In genomic region chr11:57487021-57487778, GRCh38 we compare ENCODE assay signal across 30 cellular contexts. TPM values are rescaled to one million over a fixed set of nuclear protein-coding genes. Genes with fewer than 3 reads are reported as not detected.
"Had no signal": no experiment of that assay in that cellular context is flagged by ENCODE, and none has a peak within 500 bp of the region (broad histone marks: within the 10 kb centered on the region; RNA-seq: fewer than 3 reads in every experiment).

No MANE protein-coding gene starts in this region.

- H3K36me3 Mint-ChIP-seq: natural killer cell had no signal

- H3K4me1 Mint-ChIP-seq: natural killer cell had no signal

- H3K4me3 Mint-ChIP-seq: memory B cell; natural killer cell; stimulated activated naive B cell treated with anti-CD40 and anti-IgM and Interleukin-4, amounts not matched to agents 10 μg/mL and 1 μg/mL and 100 μg/mL, for 72 hours; stimulated activated naive CD8-positive, alpha-beta T cell treated with anti-CD3 and anti-CD28 coated beads, Interleukin-15, Interleukin-2, amounts not matched to agents 100 ng/mL and 50 ng/mL, for 24 hours had no signal

- H3K4me3 ChIP-seq: colonic mucosa, esophagus squamous epithelium, heart left ventricle, hepatocyte, lung, prostate gland, thoracic aorta, tibial nerve, upper lobe of right lung, uterus had no signal

- H3K9me3 Mint-ChIP-seq: memory B cell; natural killer cell; stimulated activated naive B cell treated with anti-CD40 and anti-IgM and Interleukin-4, amounts not matched to agents 10 μg/mL and 1 μg/mL and 100 μg/mL, for 72 hours; stimulated activated naive CD8-positive, alpha-beta T cell treated with anti-CD3 and anti-CD28 coated beads, Interleukin-15, Interleukin-2, amounts not matched to agents 100 ng/mL and 50 ng/mL, for 24 hours had no signal

- H3K9me3 ChIP-seq: colonic mucosa, esophagus squamous epithelium, heart left ventricle, prostate gland, thoracic aorta, tibial nerve, upper lobe of right lung, uterus had no signal

- H3K27ac ChIP-seq: colonic mucosa, esophagus squamous epithelium, heart left ventricle, hepatocyte, prostate gland, thoracic aorta, tibial nerve, upper lobe of right lung, uterus had no signal

- H3K27ac Mint-ChIP-seq: natural killer cell; stimulated activated naive B cell treated with anti-CD40 and anti-IgM and Interleukin-4, amounts not matched to agents 10 μg/mL and 1 μg/mL and 100 μg/mL, for 72 hours; stimulated activated naive CD8-positive, alpha-beta T cell treated with anti-CD3 and anti-CD28 coated beads, Interleukin-15, Interleukin-2, amounts not matched to agents 100 ng/mL and 50 ng/mL, for 24 hours had no signal

- ATAC-seq: heart left ventricle; left lobe of liver; natural killer cell; right cardiac atrium; stimulated activated naive B cell treated with anti-CD40 and anti-IgM and Interleukin-4, amounts not matched to agents 10 μg/mL and 1 μg/mL and 100 μg/mL, for 72 hours; upper lobe of right lung had no signal

- H3K36me3 ChIP-seq: colonic mucosa, prostate gland, uterus had no signal

- H3K27me3 Mint-ChIP-seq: stimulated activated naive CD8-positive, alpha-beta T cell treated with anti-CD3 and anti-CD28 coated beads, Interleukin-15, Interleukin-2, amounts not matched to agents 100 ng/mL and 50 ng/mL, for 24 hours had no signal

- DNase-seq: colonic mucosa; dermis blood vessel endothelial cell; effector memory CD4-positive, alpha-beta T cell; erythroblast; esophagus squamous epithelium; heart left ventricle; kidney; natural killer cell; right cardiac atrium; small intestine; stimulated activated CD4-positive, alpha-beta T cell treated with anti-CD3 and anti-CD28 coated beads, Interleukin-15, amount 100 ng/mL, for 24 hours; stimulated activated CD4-positive, alpha-beta T cell treated with anti-CD3 and anti-CD28 coated beads, Interleukin-2, amount 100 ng/mL, for 48 hours; stimulated activated naive B cell treated with anti-CD40 and anti-IgM and Interleukin-4, amounts not matched to agents 10 μg/mL and 1 μg/mL and 100 μg/mL, for 72 hours; upper lobe of right lung; uterus had no signal

- H3K27me3 ChIP-seq: uterus had no signal

RNA-seq across cellular contexts. Expression of gene SMTNL1, which starts 50.2 kb away (rescaled TPM):
- total RNA-seq: cerebellum, colonic mucosa, dermis blood vessel endothelial cell, esophagus squamous epithelium, frontal cortex, glomerular endothelial cell, heart left ventricle, hepatocyte, kidney, left lobe of liver, liver, lung, natural killer cell, osteocyte, renal cortical epithelial cell, right cardiac atrium, thoracic aorta, tibial nerve, upper lobe of right lung, uterus had no signal
- polyA plus RNA-seq: heart left ventricle, hepatocyte, liver, lung, neural cell, right cardiac atrium, small intestine had no signal
